Comparison of ENCODE assay signal across 29 cellular contexts in the genomic region with DNA sequence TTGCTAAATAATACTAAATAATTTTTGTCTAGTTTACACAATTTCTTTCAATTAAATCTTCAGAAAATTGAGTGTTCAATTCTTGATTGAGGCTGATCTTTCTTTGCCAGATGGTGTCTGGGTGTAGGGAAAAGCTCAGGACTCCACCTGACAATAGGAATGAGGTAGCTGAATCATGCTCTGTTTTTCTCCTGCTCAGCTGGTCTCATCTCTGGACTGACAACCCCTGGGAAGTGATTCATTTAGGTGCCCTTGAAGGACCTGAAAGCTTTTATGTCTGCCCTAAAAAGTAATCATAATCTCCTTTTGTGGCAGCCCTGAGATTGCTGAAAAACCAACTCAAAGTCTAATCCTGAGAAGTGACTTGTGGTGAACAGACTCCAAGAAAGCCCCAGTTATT.
"Had no signal": no experiment of that assay in that cellular context is flagged by ENCODE, and none has a peak within 500 bp of the region (broad histone marks: within the 10 kb centered on the region; RNA-seq: fewer than 3 reads in every experiment).

No MANE protein-coding gene starts in this region.

- H3K4me3 ChIP-seq: adrenal gland, body of pancreas, cardiac muscle cell, colonic mucosa, esophagus squamous epithelium had no signal

- DNase-seq: activated CD4-positive, alpha-beta memory T cell treated with anti-CD3 and anti-CD28 coated beads for 36 hours; activated CD4-positive, alpha-beta T cell treated with anti-CD3 and anti-CD28 coated beads for 36 hours; activated CD4-positive, alpha-beta T cell treated with anti-CD3 and anti-CD28 coated beads, Interleukin-2, amount 10 ng/mL, durations not matched to agents 24 days and 14 days; activated CD4-positive, CD25-positive, alpha-beta regulatory T cell; activated CD4-positive, CD25-positive, alpha-beta regulatory T cell treated with anti-CD3 and anti-CD28 coated beads, Interleukin-2, amount 50 U/mL, for 72 hours; activated CD8-positive, alpha-beta memory T cell treated with anti-CD3 and anti-CD28 coated beads, Interleukin-2, amount 10 ng/mL, durations not matched to agents 7 days and 5 days; activated CD8-positive, alpha-beta memory T cell treated with anti-CD3 and anti-CD28 coated beads, Interleukin-2, amount 50 U/mL, for 4 hours; activated CD8-positive, alpha-beta T cell treated with anti-CD3 and anti-CD28 coated beads, Interleukin-2, amount 10 ng/mL, durations not matched to agents 7 days and 5 days; activated effector memory CD4-positive, alpha-beta T cell treated with anti-CD3 and anti-CD28 coated beads, Interleukin-2, amount 50 U/mL, for 16 hours; activated naive CD4-positive, alpha-beta T cell treated with anti-CD3 and anti-CD28 coated beads for 36 hours; activated naive CD8-positive, alpha-beta T cell treated with anti-CD3 and anti-CD28 coated beads for 36 hours; activated naive CD8-positive, alpha-beta T cell treated with anti-CD3 and anti-CD28 coated beads, Interleukin-2, amount 50 U/mL, for 24 hours; activated T-cell treated with anti-CD3 and anti-CD28 coated beads, Interleukin-2, amount 50 U/mL, for 1 hour; activated T-cell treated with anti-CD3 and anti-CD28 coated beads, Interleukin-2, amount 50 U/mL, for 48 hours; adrenal gland; amygdala; aorta; body of pancreas; central memory CD4-positive, alpha-beta T cell; cerebellar nuclear complex; colonic mucosa; effector memory CD4-positive, alpha-beta T cell; esophagus squamous epithelium; head of caudate nucleus; T-helper 1 cell; T-helper 17 cell; T1000 had no signal

- ATAC-seq: activated CD4-positive, alpha-beta T cell treated with anti-CD3 and anti-CD28 coated beads for 36 hours; activated CD8-positive, alpha-beta memory T cell treated with anti-CD3 and anti-CD28 coated beads, Interleukin-2, amount 10 ng/mL, durations not matched to agents 7 days and 5 days; activated CD8-positive, alpha-beta T cell treated with anti-CD3 and anti-CD28 coated beads, Interleukin-2, amount 10 ng/mL, durations not matched to agents 7 days and 5 days; activated naive CD8-positive, alpha-beta T cell treated with anti-CD3 and anti-CD28 coated beads, Interleukin-2, amount 50 U/mL, for 24 hours; body of pancreas; T-helper 17 cell had no signal

- H3K9me3 ChIP-seq: adrenal gland, body of pancreas, colonic mucosa had no signal

- H3K4me1 ChIP-seq: adrenal gland, body of pancreas, colonic mucosa, esophagus squamous epithelium had no signal

- H3K36me3 ChIP-seq: adrenal gland, cardiac muscle cell, colonic mucosa, esophagus squamous epithelium had no signal

- H3K27me3 ChIP-seq: adrenal gland, body of pancreas, cardiac muscle cell, colonic mucosa, esophagus squamous epithelium had no signal

- H3K27ac ChIP-seq: adrenal gland, body of pancreas, cardiac muscle cell, colonic mucosa, epithelial cell of prostate, esophagus squamous epithelium had no signal
